28 cellular contexts compared by ENCODE assay signal in genomic region chr14:76697246-76697645, GRCh38.
"Had no signal": no experiment of that assay in that cellular context is flagged by ENCODE, and none has a peak within 500 bp of the region (broad histone marks: within the 10 kb centered on the region; RNA-seq: fewer than 3 reads in every experiment).

No MANE protein-coding gene starts in this region.

- H3K27ac Mint-ChIP-seq: activated naive CD8-positive, alpha-beta T cell treated with anti-CD3 and anti-CD28 coated beads for 36 hours; activated T-cell treated with anti-CD3 and anti-CD28 coated beads, Interleukin-2, amount 50 U/mL, for 72 hours; naive thymus-derived CD8-positive, alpha-beta T cell; stimulated activated naive CD8-positive, alpha-beta T cell treated with anti-CD3 and anti-CD28 coated beads, Interleukin-15, amount 100 ng/mL, for 72 hours; T-helper 17 cell; WTC11 had no signal

- H3K27me3 ChIP-seq: adrenal gland, body of pancreas, gastrocnemius medialis, tibial artery had no signal

- H3K9me3 ChIP-seq: adrenal gland, body of pancreas, gastrocnemius medialis, psoas muscle, tibial artery had no signal

- H3K27me3 Mint-ChIP-seq: stimulated activated naive CD8-positive, alpha-beta T cell treated with anti-CD3 and anti-CD28 coated beads, Interleukin-15, amount 100 ng/mL, for 72 hours had no signal

- H3K9me3 Mint-ChIP-seq: activated naive CD8-positive, alpha-beta T cell treated with anti-CD3 and anti-CD28 coated beads for 36 hours; activated T-cell treated with anti-CD3 and anti-CD28 coated beads, Interleukin-2, amount 50 U/mL, for 72 hours; naive thymus-derived CD8-positive, alpha-beta T cell; neural crest cell; stimulated activated naive CD8-positive, alpha-beta T cell treated with anti-CD3 and anti-CD28 coated beads, Interleukin-15, amount 100 ng/mL, for 72 hours had no signal

- ATAC-seq: activated T-cell treated with anti-CD3 and anti-CD28 coated beads, Interleukin-2, amount 50 U/mL, for 72 hours; body of pancreas; gastrocnemius medialis; left colon; naive thymus-derived CD8-positive, alpha-beta T cell; psoas muscle; SK-N-SH treated with all-trans-retinoic acid at 6 μM for 48 hours; stimulated activated naive CD8-positive, alpha-beta T cell treated with anti-CD3 and anti-CD28 coated beads, Interleukin-15, amount 100 ng/mL, for 72 hours; T-helper 17 cell; WTC11 had no signal

- H3K36me3 Mint-ChIP-seq: activated naive CD8-positive, alpha-beta T cell treated with anti-CD3 and anti-CD28 coated beads for 36 hours; naive thymus-derived CD8-positive, alpha-beta T cell; WTC11 had no signal

- DNase-seq: activated CD4-positive, alpha-beta T cell treated with anti-CD3 and anti-CD28 coated beads, Interleukin-2, amount 50 U/mL, for 1 hour; activated effector memory CD4-positive, alpha-beta T cell treated with Interleukin-2 at 50 U/mL for 16 hours; activated naive CD4-positive, alpha-beta T cell treated with Interleukin-2 at 50 U/mL for 16 hours; activated naive CD8-positive, alpha-beta T cell treated with anti-CD3 and anti-CD28 coated beads for 36 hours; activated T-cell treated with anti-CD3 and anti-CD28 coated beads, Interleukin-2, amount 50 U/mL, for 72 hours; aorta; body of pancreas; effector CD8-positive, alpha-beta T cell; gastrocnemius medialis; hippocampal formation; left colon; midbrain; naive thymus-derived CD8-positive, alpha-beta T cell; nucleus accumbens; psoas muscle; stimulated activated CD4-positive, alpha-beta T cell treated with anti-CD3 and anti-CD28 coated beads, Interleukin-4, amount 100 ng/mL, for 1 hour; stimulated activated naive CD8-positive, alpha-beta T cell treated with anti-CD3 and anti-CD28 coated beads, Interleukin-15, amount 100 ng/mL, for 72 hours; substantia nigra; T-helper 17 cell; T1000; tibial artery had no signal

- H3K4me1 Mint-ChIP-seq: activated naive CD8-positive, alpha-beta T cell treated with anti-CD3 and anti-CD28 coated beads for 36 hours; naive thymus-derived CD8-positive, alpha-beta T cell; neural crest cell; stimulated activated naive CD8-positive, alpha-beta T cell treated with anti-CD3 and anti-CD28 coated beads, Interleukin-15, amount 100 ng/mL, for 72 hours; T-helper 17 cell; WTC11 had no signal

- H3K4me3 Mint-ChIP-seq: activated naive CD8-positive, alpha-beta T cell treated with anti-CD3 and anti-CD28 coated beads for 36 hours; activated T-cell treated with anti-CD3 and anti-CD28 coated beads, Interleukin-2, amount 50 U/mL, for 72 hours; naive thymus-derived CD8-positive, alpha-beta T cell; neural crest cell; stimulated activated naive CD8-positive, alpha-beta T cell treated with anti-CD3 and anti-CD28 coated beads, Interleukin-15, amount 100 ng/mL, for 72 hours; T-helper 17 cell; WTC11 had no signal

- FAIRE-seq: colon, keratinocyte had no signal

- H3K27ac ChIP-seq: adrenal gland, body of pancreas, gastrocnemius medialis, parathyroid adenoma, psoas muscle, tibial artery had no signal

- H2AFZ ChIP-seq: parathyroid adenoma had no signal

- H3K36me3 ChIP-seq: adrenal gland, gastrocnemius medialis, tibial artery had no signal

- H3K79me2 ChIP-seq: parathyroid adenoma had no signal

- H3K4me3 ChIP-seq: adrenal gland, body of pancreas, gastrocnemius medialis, psoas muscle, tibial artery had no signal

- H3K4me1 ChIP-seq: parathyroid adenoma had no signal

- H3K9ac ChIP-seq: parathyroid adenoma had no signal
